ENCODE assay signal across 2 cellular contexts in the genomic region with DNA sequence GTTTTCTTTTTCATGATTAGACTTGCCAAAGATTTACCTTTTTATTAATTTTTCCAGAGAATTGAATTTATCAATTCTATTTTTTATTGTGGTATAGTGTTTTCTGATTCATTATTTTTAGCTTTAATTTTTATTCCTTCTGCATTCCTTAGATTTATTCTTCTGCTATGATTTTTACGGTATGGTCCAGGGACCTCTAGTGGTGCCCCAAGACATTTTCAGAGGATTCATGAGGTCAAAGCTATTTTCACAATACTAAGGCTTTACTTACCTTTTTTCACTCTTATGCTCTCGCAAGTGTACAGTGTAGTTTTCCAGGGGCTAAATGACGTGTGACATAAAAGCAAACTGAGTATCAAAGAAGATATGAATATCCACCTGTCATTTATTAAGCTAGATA.
A peak's percentile ranks its signal among the peaks of the same experiment; 100 is the strongest.
TF ChIP-seq lines count a peak whose summit lies in the region.

No MANE protein-coding gene starts in this region.

TF ChIP-seq in HEK293, 187 proteins besides CTCF, POLR2A, EP300 and RAD21:
- TF ChIP-seq ZNF654 (tag by site-specific recombination; IDR thresholded peaks at IDR 0.05; ENCODE audit: low read depth): peak; percentile 31
- TF ChIP-seq, protein P1, sequence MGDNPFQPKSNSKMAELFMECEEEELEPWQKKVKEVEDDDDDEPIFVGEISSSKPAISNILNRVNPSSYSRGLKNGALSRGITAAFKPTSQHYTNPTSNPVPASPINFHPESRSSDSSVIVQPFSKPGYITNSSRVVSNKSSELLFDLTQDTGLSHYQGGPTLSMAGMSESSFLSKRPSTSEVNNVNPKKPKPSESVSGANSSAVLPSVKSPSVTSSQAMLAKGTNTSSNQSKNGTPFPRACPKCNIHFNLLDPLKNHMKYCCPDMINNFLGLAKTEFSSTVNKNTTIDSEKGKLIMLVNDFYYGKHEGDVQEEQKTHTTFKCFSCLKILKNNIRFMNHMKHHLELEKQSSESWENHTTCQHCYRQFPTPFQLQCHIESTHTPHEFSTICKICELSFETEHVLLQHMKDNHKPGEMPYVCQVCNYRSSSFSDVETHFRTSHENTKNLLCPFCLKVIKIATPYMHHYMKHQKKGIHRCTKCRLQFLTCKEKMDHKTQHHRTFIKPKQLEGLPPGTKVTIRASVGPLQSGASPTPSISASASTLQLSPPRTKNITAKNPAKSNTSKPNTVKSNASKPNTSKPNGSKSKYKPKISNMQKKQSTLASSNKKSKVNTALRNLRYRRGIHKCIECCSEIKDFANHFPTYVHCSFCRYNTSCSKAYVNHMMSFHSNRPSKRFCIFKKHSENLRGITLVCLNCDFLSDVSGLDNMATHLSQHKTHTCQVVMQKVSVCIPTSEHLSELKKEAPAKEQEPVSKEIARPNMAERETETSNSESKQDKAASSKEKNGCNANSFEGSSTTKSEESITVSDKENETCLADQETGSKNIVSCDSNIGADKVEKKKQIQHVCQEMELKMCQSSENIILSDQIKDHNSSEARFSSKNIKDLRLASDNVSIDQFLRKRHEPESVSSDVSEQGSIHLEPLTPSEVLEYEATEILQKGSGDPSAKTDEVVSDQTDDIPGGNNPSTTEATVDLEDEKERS (tag by site-specific recombination; IDR thresholded peaks at IDR 0.05): no peak

TF ChIP-seq in HepG2, 621 proteins besides CTCF, POLR2A, EP300 and RAD21:
- TF ChIP-seq, protein P2, sequence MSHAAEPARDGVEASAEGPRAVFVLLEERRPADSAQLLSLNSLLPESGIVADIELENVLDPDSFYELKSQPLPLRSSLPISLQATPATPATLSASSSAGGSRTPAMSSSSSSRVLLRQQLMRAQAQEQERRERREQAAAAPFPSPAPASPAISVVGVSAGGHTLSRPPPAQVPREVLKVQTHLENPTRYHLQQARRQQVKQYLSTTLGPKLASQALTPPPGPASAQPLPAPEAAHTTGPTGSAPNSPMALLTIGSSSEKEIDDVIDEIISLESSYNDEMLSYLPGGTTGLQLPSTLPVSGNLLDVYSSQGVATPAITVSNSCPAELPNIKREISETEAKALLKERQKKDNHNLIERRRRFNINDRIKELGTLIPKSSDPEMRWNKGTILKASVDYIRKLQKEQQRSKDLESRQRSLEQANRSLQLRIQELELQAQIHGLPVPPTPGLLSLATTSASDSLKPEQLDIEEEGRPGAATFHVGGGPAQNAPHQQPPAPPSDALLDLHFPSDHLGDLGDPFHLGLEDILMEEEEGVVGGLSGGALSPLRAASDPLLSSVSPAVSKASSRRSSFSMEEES (CRISPR knock-in tag; IDR thresholded peaks at IDR 0.05): no peak
- TF ChIP-seq STAG1 (CRISPR knock-in tag; IDR thresholded peaks at IDR 0.05): 0 out of 2 replicates have a peak, but pooled peaks have one; percentile 36
TF ChIP-seq in HepG2: peak in this region for 1.
